ENCODE assay signal across 14 cellular contexts in genomic region chr19:5250127-5250659, GRCh38.
DNase-seq lines count a peak whose midpoint lies in the region; FAIRE-seq lines count a peak whose summit lies in the region.
"Had no signal": no experiment of that assay in that cellular context is flagged by ENCODE, and none has a peak within 500 bp of the region (broad histone marks: within the 10 kb centered on the region; RNA-seq: fewer than 3 reads in every experiment).

No MANE protein-coding gene starts in this region.

- DNase-seq in NCI-H2196 treated with DMSO at 0.1 percent for 48 hours (lab: John Stamatoyannopoulos, UW; ENCODE audit: unreplicated experiment): peak; percentile 62
- peak; percentile 82 to 87 for DNase-seq in frontal cortex (ENCODE audit: low spot score in 2 of 2)
- DNase-seq in middle frontal gyrus (ENCODE audit: extremely low spot score, low spot score): peak; percentile 17
- peak; percentile 71 for DNase-seq in ureter (ENCODE audit: low spot score)
- DNase-seq in germinal center (ENCODE audit: low spot score): no peak
- no peak for DNase-seq in stimulated activated CD4-positive, alpha-beta T cell treated with anti-CD3 and anti-CD28 coated beads, Interleukin-4, amount 100 ng/mL, for 1 hour
- DNase-seq in activated CD4-positive, alpha-beta T cell treated with anti-CD3 and anti-CD28 coated beads, Interleukin-2, amount 50 U/mL, for 48 hours: no peak
- DNase-seq: activated CD4-positive, alpha-beta T cell treated with anti-CD3 and anti-CD28 coated beads, Interleukin-2, amount 50 U/mL, for 1 hour; activated naive CD8-positive, alpha-beta T cell treated with anti-CD3 and anti-CD28 coated beads, Interleukin-2, amount 10 ng/mL, durations not matched to agents 7 days and 5 days; activated T-cell treated with anti-CD3 and anti-CD28 coated beads, Interleukin-2, amount 50 U/mL, for 24 hours; KBM-7; NCI-H1436 treated with DMSO at 0.1 percent for 48 hours; OCI-M1 had no signal

- FAIRE-seq in frontal cortex (lab: Jason Lieb, UNC): no peak
- FAIRE-seq: islet of Langerhans had no signal

Comparison
In these comparisons a context has a peak if more than half of its experiments do, and no peak if none do; other contexts are left out.
1. DNase-seq: peak in NCI-H2196 treated with DMSO at 0.1 percent for 48 hours (single experiment), frontal cortex (2 of 2), middle frontal gyrus (single experiment) and ureter (single experiment); none in germinal center (single experiment), stimulated activated CD4-positive, alpha-beta T cell treated with anti-CD3 and anti-CD28 coated beads, Interleukin-4, amount 100 ng/mL, for 1 hour (single experiment) and activated CD4-positive, alpha-beta T cell treated with anti-CD3 and anti-CD28 coated beads, Interleukin-2, amount 50 U/mL, for 48 hours (0 of 2).